ENCODE assay signal across 8 cellular contexts in genomic region chr22:38697055-38697980, GRCh38. TPM values are rescaled to one million over a fixed set of nuclear protein-coding genes. Genes with fewer than 3 reads are reported as not detected.
DNase-seq lines count a peak whose midpoint lies in the region; ATAC-seq and TF ChIP-seq lines count a peak whose summit lies in the region.

No MANE protein-coding gene starts in this region.

- H3K4me3 ChIP-seq in Panc1 (ENCODE audit: low read depth in 2 of 2, low read length in 2 of 2) (peak overlapping the region; percentile 69 to 75), endocrine pancreas (ENCODE audit: control insufficient read depth, insufficient read depth, low read length) (peak overlapping the region; percentile 81), neural cell (ENCODE audit: low read length) (peak overlapping the region; percentile 94)

- peak overlapping the region; percentile 100 for H3K27ac Mint-ChIP-seq in CD4-positive, alpha-beta T cell

- no peaks in the 10 kb centered on the region for H3K27me3 ChIP-seq in CD4-positive, alpha-beta T cell (ENCODE audit: control insufficient read depth, insufficient read depth, low read length)
- H3K27me3 ChIP-seq in Panc1 (ENCODE audit: control insufficient read depth, insufficient read depth, low read length) (no peaks in the 10 kb centered on the region), endocrine pancreas (ENCODE audit: control insufficient read depth, insufficient read depth, low read length) (no peaks in the 10 kb centered on the region), neural cell (ENCODE audit: insufficient read depth, low read depth, low read length) (no peaks in the 10 kb centered on the region)

- no peak for TF ChIP-seq EP300 in neural cell (conservative IDR thresholded peaks at IDR 0.05; ENCODE audit: poor library complexity, severe bottlenecking)

- no peak overlapping the region for H2AFZ ChIP-seq in neural cell (ENCODE audit: low read depth, low read length)

- no peaks in the 10 kb centered on the region for H4K20me1 ChIP-seq in neural cell (ENCODE audit: insufficient read depth)

- no peak overlapping the region for H3K27ac ChIP-seq in CD4-positive, alpha-beta T cell (ENCODE audit: low read depth, low read length)
- H3K27ac ChIP-seq in Panc1 (ENCODE audit: low read length) = peak overlapping the region; percentile 46
- no peak overlapping the region for H3K27ac ChIP-seq in neural cell (ENCODE audit: low read length)

- H3K4me2 ChIP-seq in neural cell (ENCODE audit: low read length) = peak overlapping the region; percentile 98

- no peak for DNase-seq in CD4-positive, alpha-beta T cell
- DNase-seq in Panc1 (ENCODE audit: low read depth, low spot score) (no peak), SIG-M5 treated with dmso at 0.1 percent for 504 hours (lab: John Stamatoyannopoulos, UW; ENCODE audit: unreplicated experiment) (no peak), head of caudate nucleus (no peak)

- in situ Hi-C loops in Panc1 (cut with HindIII; ENCODE audit: low pct_unique_long_range_greater_than_20kb, low sequenced_read_pairs) = no loop called here

- POLR2A ChIA-PET in CD4-positive, alpha-beta T cell (lab: Charles Lee) = interaction anchor here (3.9 to 4.9 kb wide), 2 partner anchors 9 to 15 kb away, joined by 23 to 66 read pairs; partner anchors contain the start of genes GTPBP1 and TOMM22
- POLR2A ChIA-PET in Panc1 (lab: Charles Lee) = interaction anchor here (1.0 kb wide), 1 partner anchor 16 kb away, joined by 3 read pairs; the partner anchor contains the start of gene TOMM22

- no peak for TF ChIP-seq CTCF in CD4-positive, alpha-beta T cell (IDR thresholded peaks at IDR 0.05)
- TF ChIP-seq CTCF in Panc1 (IDR thresholded peaks at IDR 0.05) = no peak
- no peak for TF ChIP-seq CTCF in neural cell (IDR thresholded peaks at IDR 0.05; ENCODE audit: poor library complexity, severe bottlenecking)

- intact Hi-C loops in CD4-positive, alpha-beta T cell (cut with DNase I, micrococcal nuclease) = loop anchor here in 1 of 2 experiments (10.0 kb wide), 1 partner anchor 293 kb away; no protein-coding TSS in a partner anchor
- intact Hi-C loops in Panc1 (cut with micrococcal nuclease; ENCODE audit: unreplicated experiment) (no loop called here), head of caudate nucleus (cut with DNase I) (no loop called here)

- no peak for TF ChIP-seq RAD21 in neural cell (conservative IDR thresholded peaks at IDR 0.05)

- peaks cover 74% of the 10 kb centered on the region for H3K36me3 Mint-ChIP-seq in CD4-positive, alpha-beta T cell (ENCODE audit: low read depth)

- H3K4me1 ChIP-seq in Panc1 (ENCODE audit: control insufficient read depth, insufficient read depth, low read length) (peaks cover 19% of the 10 kb centered on the region), endocrine pancreas (ENCODE audit: control insufficient read depth, insufficient read depth, low read length) (peaks cover 12% of the 10 kb centered on the region)

- CTCF ChIA-PET in CD4-positive, alpha-beta T cell (lab: Charles Lee) = interaction anchor here (1.3 to 6.3 kb wide), 3 partner anchors 10 to 72 kb away, joined by 3 to 58 read pairs (median 3); partner anchors contain the start of gene TOMM22
- CTCF ChIA-PET in Panc1 (lab: Charles Lee) = no interaction called here

- H3K36me3 ChIP-seq in Panc1 (ENCODE audit: control insufficient read depth, insufficient read depth, low read length) (no peaks in the 10 kb centered on the region; the same call in 1 of the 2 replicates), endocrine pancreas (ENCODE audit: control insufficient read depth, insufficient read depth, low read length) (no peaks in the 10 kb centered on the region), neural cell (ENCODE audit: insufficient read depth, low read length) (no peaks in the 10 kb centered on the region)

- H3K9me3 Mint-ChIP-seq in CD4-positive, alpha-beta T cell = no peaks in the 10 kb centered on the region

- peaks cover 68% of the 10 kb centered on the region for H3K4me1 Mint-ChIP-seq in CD4-positive, alpha-beta T cell (ENCODE audit: low read depth)

- no peaks in the 10 kb centered on the region for H3F3A ChIP-seq in neural cell (ENCODE audit: insufficient read depth, low read length, poor library complexity, severe bottlenecking)

- BruUV-seq in Panc1 (replicated peaks; lab: Mats Ljungman, UMichigan) = no TSS peak

- H3K4me3 Mint-ChIP-seq in CD4-positive, alpha-beta T cell = peak overlapping the region; percentile 95

- ATAC-seq in CD4-positive, alpha-beta T cell (ENCODE audit: poor library complexity) = no peak
- ATAC-seq in Panc1 = no peak
- no peak for ATAC-seq in HG03135 (IDR thresholded peaks at IDR 0.05; ENCODE audit: unreplicated experiment)
- ATAC-seq in GM18517 (IDR thresholded peaks at IDR 0.05; ENCODE audit: unreplicated experiment) = no peak

- H3K9me2 ChIP-seq in neural cell (ENCODE audit: insufficient read depth, low read length) = no peaks in the 10 kb centered on the region

- peaks cover 5% of the 10 kb centered on the region for H3K27me3 Mint-ChIP-seq in CD4-positive, alpha-beta T cell

- no peaks in the 10 kb centered on the region for H3K9me3 ChIP-seq in CD4-positive, alpha-beta T cell (ENCODE audit: control insufficient read depth, low read length)
- no peaks in the 10 kb centered on the region for H3K9me3 ChIP-seq in Panc1 (ENCODE audit: control insufficient read depth, insufficient read depth, low read depth, low read length)
- no peaks in the 10 kb centered on the region for H3K9me3 ChIP-seq in endocrine pancreas (ENCODE audit: control insufficient read depth, low read length)
- H3K9me3 ChIP-seq in neural cell (ENCODE audit: low read length) = no peaks in the 10 kb centered on the region

- H3K79me2 ChIP-seq in neural cell (replicated peaks; ENCODE audit: insufficient read depth, low read length) = peaks cover 70% of the 10 kb centered on the region

- no peak overlapping the region for H3K9ac ChIP-seq in endocrine pancreas (ENCODE audit: control insufficient read depth, insufficient read depth, low read length)
- no peak overlapping the region for H3K9ac ChIP-seq in neural cell (ENCODE audit: low read length)

TF ChIP-seq in neural cell, 6 proteins besides CTCF, POLR2A, EP300 and RAD21:
- TF ChIP-seq TAF1 (IDR thresholded peaks at IDR 0.05; ENCODE audit: low read depth) (no peak), EZH2 (IDR thresholded peaks at IDR 0.05; ENCODE audit: borderline replicate concordance, insufficient read depth, low read length, poor library complexity, severe bottlenecking) (no peak), REST (IDR thresholded peaks at IDR 0.05; ENCODE audit: borderline replicate concordance) (no peak)

RNA-seq across cellular contexts. Expression of gene JOSD1, which starts 3.4 kb away (rescaled TPM):
- 100 to 1,000 TPM; 303 to 307 TPM for total RNA-seq in CD4-positive, alpha-beta T cell
- total RNA-seq in Panc1 (2021; ENCODE audit: unreplicated experiment) = 35.1 TPM
- 34.5 TPM for polyA plus RNA-seq in Panc1 (2012; ENCODE audit: insufficient read length)
- polyA plus RNA-seq in neural cell = 63.5 and 71.3 TPM in 2 replicates
- polyA minus RNA-seq in neural cell = 65.4 and 77.4 TPM in 2 replicates

RNA-seq across cellular contexts. Expression of gene GTPBP1, which starts 8.4 kb away (rescaled TPM):
- total RNA-seq in CD4-positive, alpha-beta T cell = 100 to 1,000 TPM; 263 to 272 TPM
- total RNA-seq in Panc1 (2021; ENCODE audit: unreplicated experiment) = 25.5 TPM
- polyA plus RNA-seq in Panc1 (2012; ENCODE audit: insufficient read length) = 19.5 TPM
- 31.9 TPM in 2 replicates for polyA plus RNA-seq in neural cell
- 65.1 and 69.4 TPM in 2 replicates for polyA minus RNA-seq in neural cell

RNA-seq across cellular contexts. Expression of gene TOMM22, which starts 15.6 kb away (rescaled TPM):
- total RNA-seq in CD4-positive, alpha-beta T cell = 10 to 100 TPM; 53.7 to 54.8 TPM
- 111 TPM for total RNA-seq in Panc1 (2021; ENCODE audit: unreplicated experiment)
- 56.0 TPM for polyA plus RNA-seq in Panc1 (2012; ENCODE audit: insufficient read length)
- 79.1 and 112 TPM in 2 replicates for polyA plus RNA-seq in neural cell
- polyA minus RNA-seq in neural cell = 30.7 and 30.9 TPM in 2 replicates

RNA-seq across cellular contexts. Expression of gene CBY1, which starts 40.9 kb away (rescaled TPM):
- total RNA-seq in CD4-positive, alpha-beta T cell = 1 to 10 TPM; 4.6 to 7.6 TPM
- 20.4 TPM for total RNA-seq in Panc1 (2021; ENCODE audit: unreplicated experiment)
- 21.5 TPM for polyA plus RNA-seq in Panc1 (2012; ENCODE audit: insufficient read length)
- 38.3 and 51.4 TPM in 2 replicates for polyA plus RNA-seq in neural cell
- 23.1 and 24.9 TPM in 2 replicates for polyA minus RNA-seq in neural cell

RNA-seq across cellular contexts. Expression of gene FAM227A, which starts 41.1 kb away (rescaled TPM):
- total RNA-seq in CD4-positive, alpha-beta T cell = under 1 TPM; 0.34 to 0.91 TPM
- total RNA-seq in Panc1 (2021; ENCODE audit: unreplicated experiment) = 2.4 TPM
- polyA plus RNA-seq in Panc1 (2012; ENCODE audit: insufficient read length) = 1.3 TPM
- 14.0 and 16.9 TPM in 2 replicates for polyA plus RNA-seq in neural cell
- polyA minus RNA-seq in neural cell = 23.6 and 28.6 TPM in 2 replicates
